In genomic region chr2:74357627-74358026, GRCh38 we compare ENCODE assay signal across 16 cellular contexts. TPM values are rescaled to one million over a fixed set of nuclear protein-coding genes. Genes with fewer than 3 reads are reported as not detected.
DNase-seq lines count a peak whose midpoint lies in the region; TF ChIP-seq lines count a peak whose summit lies in the region.
"Had no signal": no experiment of that assay in that cellular context is flagged by ENCODE, and none has a peak within 500 bp of the region (broad histone marks: within the 10 kb centered on the region; RNA-seq: fewer than 3 reads in every experiment).

No MANE protein-coding gene starts in this region.

- intact Hi-C loops in CD14-positive monocyte (cut with micrococcal nuclease) (no loop called here), posterior cingulate gyrus (cut with DNase I) (no loop called here)

- H3K9me3 Mint-ChIP-seq in CD14-positive monocyte (no peaks in the 10 kb centered on the region), endothelial cell (ENCODE audit: unreplicated experiment) (no peaks in the 10 kb centered on the region)
- H3K9me3 Mint-ChIP-seq: IgD-negative memory B cell had no signal

- DNase-seq in CD14-positive monocyte (ENCODE audit: low spot score) (peak; percentile 3), M059J (ENCODE audit: low read depth) (peak; percentile 15), endothelial cell (ENCODE audit: low spot score) (no peak), kidney tubule cell (ENCODE audit: low spot score) (peak; percentile 9), middle frontal gyrus (ENCODE audit: extremely low spot score, low spot score) (no peak), posterior cingulate gyrus (no peak)
- no peak for DNase-seq in activated CD4-positive, alpha-beta T cell treated with anti-CD3 and anti-CD28 coated beads for 48 hours
- DNase-seq in activated effector memory CD4-positive, alpha-beta T cell treated with anti-CD3 and anti-CD28 coated beads, Interleukin-2, amount 50 U/mL, for 16 hours, result no peak
- DNase-seq: DMS79 treated with DMSO at 0.1 percent for 48 hours; GOT3; NCI-H1048; NCI-H226; NCI-H526; NK-92 treated with Interleukin-12 subunit alpha and Interleukin-12 subunit beta, amount 100 ng/mL, for 24 hours; PC-3 had no signal

- peaks cover 60 to 70% of the 10 kb centered on the region in 2 donors for H3K36me3 Mint-ChIP-seq in CD14-positive monocyte
- H3K36me3 Mint-ChIP-seq in endothelial cell (ENCODE audit: low read depth, unreplicated experiment), result peaks cover 45% of the 10 kb centered on the region

- H3K27me3 Mint-ChIP-seq in CD14-positive monocyte (ENCODE audit: low read depth in 3 of 3), result peaks cover 0 to 4% (median 0%) of the 10 kb centered on the region in 3 donors
- H3K27me3 Mint-ChIP-seq in endothelial cell (ENCODE audit: unreplicated experiment), result peaks cover 13% of the 10 kb centered on the region
- H3K27me3 Mint-ChIP-seq: IgD-negative memory B cell had no signal

- peak overlapping the region in 1 of 7 donors; percentile 35 for H3K27ac Mint-ChIP-seq in CD14-positive monocyte
- H3K27ac Mint-ChIP-seq in endothelial cell (ENCODE audit: unreplicated experiment), result no peak overlapping the region

- no peaks in the 10 kb centered on the region for H3K4me1 Mint-ChIP-seq in CD14-positive monocyte
- H3K4me1 Mint-ChIP-seq in endothelial cell (ENCODE audit: unreplicated experiment), result no peaks in the 10 kb centered on the region

- H3K4me3 Mint-ChIP-seq in CD14-positive monocyte (no peak overlapping the region), endothelial cell (ENCODE audit: unreplicated experiment) (peak overlapping the region; percentile 35)
- H3K4me3 Mint-ChIP-seq: IgD-negative memory B cell had no signal

- TF ChIP-seq CTCF in CD14-positive monocyte (IDR thresholded peaks at IDR 0.05), result no peak
- no peak for TF ChIP-seq CTCF in endothelial cell (IDR thresholded peaks at IDR 0.05; ENCODE audit: unreplicated experiment)

RNA-seq across cellular contexts. Expression of gene SLC4A5, which starts 14.4 kb away (rescaled TPM):
- under 1 TPM in 1 of 2 donors, not detected in 1; 0.10 TPM for polyA plus RNA-seq in CD14-positive monocyte
- 0.02 TPM in 1 of 2 replicates, not detected in the other for total RNA-seq in M059J (2014; rRNA removed; shearing (Covaris generic))
- total RNA-seq in endothelial cell (ENCODE audit: unreplicated experiment), result 4.2 TPM

RNA-seq across cellular contexts. Expression of gene DCTN1, which starts 22.5 kb away (rescaled TPM):
- 10 to 100 TPM; 27.7 to 45.5 TPM for polyA plus RNA-seq in CD14-positive monocyte
- 51.5 and 87.0 TPM in 2 replicates for total RNA-seq in M059J (2014; rRNA removed; shearing (Covaris generic))
- total RNA-seq in endothelial cell (ENCODE audit: unreplicated experiment), result 244 TPM

Comparison
In these comparisons a context has a peak if more than half of its experiments do, and no peak if none do; other contexts are left out.
1. DNase-seq: peak in CD14-positive monocyte (single experiment), M059J (single experiment) and kidney tubule cell (single experiment); none in endothelial cell (single experiment), middle frontal gyrus (single experiment), activated CD4-positive, alpha-beta T cell treated with anti-CD3 and anti-CD28 coated beads for 48 hours (single experiment), posterior cingulate gyrus (0 of 10) and activated effector memory CD4-positive, alpha-beta T cell treated with anti-CD3 and anti-CD28 coated beads, Interleukin-2, amount 50 U/mL, for 16 hours (single experiment).